1 cellular context compared by ENCODE assay signal in the genomic region with DNA sequence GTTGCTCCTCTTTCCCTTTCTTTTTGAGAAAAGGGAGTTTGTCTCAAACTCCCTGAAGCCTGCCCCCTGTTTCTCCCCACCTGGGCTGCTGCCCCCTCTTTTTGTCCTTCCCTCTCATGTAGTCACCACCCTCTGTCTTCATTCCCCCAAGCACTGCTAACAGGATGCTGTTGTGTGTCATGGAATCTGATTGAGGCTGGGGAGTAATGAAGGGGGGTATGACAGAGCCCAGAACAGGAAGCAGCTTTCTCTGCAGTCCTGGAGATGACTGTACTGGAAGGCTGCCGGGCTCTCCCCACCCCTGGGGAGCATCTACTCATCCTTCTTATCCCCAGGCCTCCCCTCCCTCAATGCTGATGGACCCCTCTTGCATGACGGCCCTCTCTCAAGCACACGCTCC.
TF ChIP-seq lines count a peak whose summit lies in the region.

No MANE protein-coding gene starts in this region.

TF ChIP-seq in endothelial cell of umbilical vein, 7 proteins besides CTCF, POLR2A, EP300 and RAD21 (continued from another document):
- TF ChIP-seq, protein P1, sequence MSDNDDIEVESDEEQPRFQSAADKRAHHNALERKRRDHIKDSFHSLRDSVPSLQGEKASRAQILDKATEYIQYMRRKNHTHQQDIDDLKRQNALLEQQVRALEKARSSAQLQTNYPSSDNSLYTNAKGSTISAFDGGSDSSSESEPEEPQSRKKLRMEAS (IDR thresholded peaks at IDR 0.05; ENCODE audit: insufficient read depth, insufficient read length) = no peak
- TF ChIP-seq EZH2 (IDR thresholded peaks at IDR 0.05; ENCODE audit: borderline replicate concordance, low read depth, low read length, severe bottlenecking) = no peak
- peak; percentile 59 for TF ChIP-seq GATA2 (IDR thresholded peaks at IDR 0.05; ENCODE audit: insufficient read depth, insufficient read length, low read depth, low read length)
- peak; percentile 75 for TF ChIP-seq POLR2AphosphoS5 (IDR thresholded peaks at IDR 0.05; ENCODE audit: insufficient read depth, low read depth, low read length)
TF ChIP-seq in endothelial cell of umbilical vein: peak in this region for 4.
